1 cellular context compared by ENCODE assay signal in the genomic region with DNA sequence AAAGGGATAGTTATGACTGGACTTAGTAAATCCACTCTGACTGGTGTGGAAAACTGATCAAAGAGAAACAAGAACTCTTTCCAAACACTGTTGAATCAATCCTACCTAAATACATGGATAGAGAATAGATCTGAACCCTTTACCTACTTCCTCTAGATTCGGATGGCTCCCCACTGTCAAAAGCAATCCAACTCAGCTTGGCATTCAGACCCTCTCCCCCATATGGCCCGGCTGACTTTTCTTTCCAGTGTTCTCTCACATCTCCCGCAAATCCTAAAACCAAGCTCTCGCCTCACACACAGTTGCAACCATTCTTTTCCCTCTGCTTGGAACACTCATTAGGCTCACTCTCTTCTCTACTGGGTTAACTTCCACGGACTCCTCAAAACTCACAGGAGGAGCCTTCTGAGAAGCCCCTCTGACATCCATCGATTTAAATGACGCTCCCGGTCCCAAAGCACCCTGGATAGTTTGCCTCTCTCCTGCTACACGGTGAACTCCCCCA.
TF ChIP-seq lines count a peak whose summit lies in the region.

No MANE protein-coding gene starts in this region.

TF ChIP-seq in GM12878, 131 proteins besides CTCF, POLR2A, EP300 and RAD21:
- no peak for TF ChIP-seq RAD51 (IDR thresholded peaks at IDR 0.05)
- no peak for TF ChIP-seq RB1 (IDR thresholded peaks at IDR 0.05; ENCODE audit: borderline replicate concordance)
- TF ChIP-seq, protein P1, sequence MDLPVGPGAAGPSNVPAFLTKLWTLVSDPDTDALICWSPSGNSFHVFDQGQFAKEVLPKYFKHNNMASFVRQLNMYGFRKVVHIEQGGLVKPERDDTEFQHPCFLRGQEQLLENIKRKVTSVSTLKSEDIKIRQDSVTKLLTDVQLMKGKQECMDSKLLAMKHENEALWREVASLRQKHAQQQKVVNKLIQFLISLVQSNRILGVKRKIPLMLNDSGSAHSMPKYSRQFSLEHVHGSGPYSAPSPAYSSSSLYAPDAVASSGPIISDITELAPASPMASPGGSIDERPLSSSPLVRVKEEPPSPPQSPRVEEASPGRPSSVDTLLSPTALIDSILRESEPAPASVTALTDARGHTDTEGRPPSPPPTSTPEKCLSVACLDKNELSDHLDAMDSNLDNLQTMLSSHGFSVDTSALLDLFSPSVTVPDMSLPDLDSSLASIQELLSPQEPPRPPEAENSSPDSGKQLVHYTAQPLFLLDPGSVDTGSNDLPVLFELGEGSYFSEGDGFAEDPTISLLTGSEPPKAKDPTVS (IDR thresholded peaks at IDR 0.05; ENCODE audit: low read depth, low read length): no peak
- TF ChIP-seq CREB1 (IDR thresholded peaks at IDR 0.05; ENCODE audit: low read depth): no peak
- TF ChIP-seq, protein P2, sequence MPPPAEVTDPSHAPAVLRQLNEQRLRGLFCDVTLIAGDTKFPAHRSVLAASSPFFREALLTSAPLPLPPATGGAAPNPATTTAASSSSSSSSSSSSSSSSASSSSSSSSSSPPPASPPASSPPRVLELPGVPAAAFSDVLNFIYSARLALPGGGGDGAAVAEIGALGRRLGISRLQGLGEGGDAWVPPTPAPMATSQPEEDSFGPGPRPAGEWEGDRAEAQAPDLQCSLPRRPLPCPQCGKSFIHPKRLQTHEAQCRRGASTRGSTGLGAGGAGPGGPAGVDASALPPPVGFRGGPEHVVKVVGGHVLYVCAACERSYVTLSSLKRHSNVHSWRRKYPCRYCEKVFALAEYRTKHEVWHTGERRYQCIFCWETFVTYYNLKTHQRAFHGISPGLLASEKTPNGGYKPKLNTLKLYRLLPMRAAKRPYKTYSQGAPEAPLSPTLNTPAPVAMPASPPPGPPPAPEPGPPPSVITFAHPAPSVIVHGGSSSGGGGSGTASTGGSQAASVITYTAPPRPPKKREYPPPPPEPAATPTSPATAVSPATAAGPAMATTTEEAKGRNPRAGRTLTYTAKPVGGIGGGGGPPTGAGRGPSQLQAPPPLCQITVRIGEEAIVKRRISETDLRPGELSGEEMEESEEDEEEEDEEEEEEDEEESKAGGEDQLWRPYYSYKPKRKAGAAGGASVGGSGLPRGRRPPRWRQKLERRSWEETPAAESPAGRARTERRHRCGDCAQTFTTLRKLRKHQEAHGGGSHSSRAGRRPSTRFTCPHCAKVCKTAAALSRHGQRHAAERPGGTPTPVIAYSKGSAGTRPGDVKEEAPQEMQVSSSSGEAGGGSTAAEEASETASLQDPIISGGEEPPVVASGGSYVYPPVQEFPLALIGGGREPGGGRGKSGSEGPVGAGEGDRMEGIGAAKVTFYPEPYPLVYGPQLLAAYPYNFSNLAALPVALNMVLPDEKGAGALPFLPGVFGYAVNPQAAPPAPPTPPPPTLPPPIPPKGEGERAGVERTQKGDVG (CRISPR knock-in tag; IDR thresholded peaks at IDR 0.05): no peak
- peak; percentile 21; the same call in 1 of the 2 replicates for TF ChIP-seq DPF2 (IDR thresholded peaks at IDR 0.05)
- no peak for TF ChIP-seq RELA (IDR thresholded peaks at IDR 0.05; ENCODE audit: borderline replicate concordance, partially characterized antibody)
- no peak for TF ChIP-seq SMAD1 (IDR thresholded peaks at IDR 0.05; ENCODE audit: low read depth, partially characterized antibody)
